11 cellular contexts compared by ENCODE assay signal in the genomic region with DNA sequence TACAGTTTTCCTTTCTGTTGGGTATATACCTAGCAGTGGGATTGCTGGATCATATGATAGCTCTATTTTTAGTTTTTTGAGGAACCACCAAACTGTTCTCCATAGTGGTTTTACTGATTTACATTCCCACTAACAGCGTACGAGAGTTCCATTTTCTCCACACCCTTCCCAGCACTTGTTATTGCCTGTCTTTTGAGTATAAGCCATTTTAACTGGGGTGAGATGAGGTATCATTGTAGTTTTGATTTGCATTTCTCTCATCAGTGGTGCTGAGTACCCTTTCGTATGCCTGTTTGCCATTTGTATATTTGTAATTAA. TPM values are rescaled to one million over a fixed set of nuclear protein-coding genes. Genes with fewer than 3 reads are reported as not detected.
DNase-seq lines count a peak whose midpoint lies in the region; ATAC-seq and TF ChIP-seq lines count a peak whose summit lies in the region.
"Had no signal": no experiment of that assay in that cellular context is flagged by ENCODE, and none has a peak within 500 bp of the region (broad histone marks: within the 10 kb centered on the region; RNA-seq: fewer than 3 reads in every experiment).

No MANE protein-coding gene starts in this region.

- 82% methylated on average over 3 of the region's 3 CpGs for whole genome bisulfite sequencing in suprapubic skin
- 91% methylated on average over 3 of the region's 3 CpGs for WGBS in prostate gland

- H2AFZ ChIP-seq in OCI-LY7 (ENCODE audit: low read length) = no peak overlapping the region

- DNase-seq in activated CD4-positive, alpha-beta T cell treated with anti-CD3 and anti-CD28 coated beads, Interleukin-2, amount 10 ng/mL, durations not matched to agents 7 days and 5 days = no peak
- no peak for DNase-seq in activated CD4-positive, alpha-beta T cell treated with anti-CD3 and anti-CD28 coated beads, Interleukin-2, amount 50 U/mL, for 1 hour
- DNase-seq in OCI-LY7 (ENCODE audit: low spot score) (no peak), suprapubic skin (ENCODE audit: low spot score in 2 of 2) (no peak), prostate gland (ENCODE audit: low spot score) (no peak)
- DNase-seq: ACHN; caudate nucleus; stimulated activated CD4-positive, alpha-beta T cell treated with anti-CD3 and anti-CD28 coated beads, Interleukin-12 subunit alpha, Interleukin-12 subunit beta, amount 100 ng/mL, for 4 hours had no signal

- H3K9me3 Mint-ChIP-seq in activated CD4-positive, alpha-beta T cell treated with anti-CD3 and anti-CD28 coated beads, Interleukin-2, amount 10 ng/mL, durations not matched to agents 7 days and 5 days = no peaks in the 10 kb centered on the region
- H3K9me3 Mint-ChIP-seq in dendritic cell treated with granulocyte-macrophage colony-stimulating factor and Interleukin-4, amounts not matched to agents 40 ng/mL and 50 ng/mL, for 4 days = no peaks in the 10 kb centered on the region

- H3K4me1 Mint-ChIP-seq in activated CD4-positive, alpha-beta T cell treated with anti-CD3 and anti-CD28 coated beads, Interleukin-2, amount 10 ng/mL, durations not matched to agents 7 days and 5 days = peaks cover 36% of the 10 kb centered on the region
- peaks cover 33% of the 10 kb centered on the region for H3K4me1 Mint-ChIP-seq in dendritic cell treated with granulocyte-macrophage colony-stimulating factor and Interleukin-4, amounts not matched to agents 40 ng/mL and 50 ng/mL, for 4 days (ENCODE audit: low read depth)

- intact Hi-C loops in OCI-LY7 (cut with micrococcal nuclease; ENCODE audit: unreplicated experiment) = loop anchor here (5.0 kb wide), 1 partner anchor 223 kb away; no protein-coding TSS in a partner anchor
- intact Hi-C loops in dendritic cell treated with granulocyte-macrophage colony-stimulating factor and Interleukin-4, amounts not matched to agents 40 ng/mL and 50 ng/mL, for 4 days (cut with micrococcal nuclease) = no loop called here
- intact Hi-C loops in prostate gland (cut with DNase I) = no loop called here

- CTCF ChIA-PET in activated CD4-positive, alpha-beta T cell treated with anti-CD3 and anti-CD28 coated beads, Interleukin-2, amount 10 ng/mL, durations not matched to agents 7 days and 5 days (lab: Charles Lee) = no interaction called here
- CTCF ChIA-PET in OCI-LY7 (lab: Charles Lee; ENCODE audit: unreplicated experiment) = no interaction called here

- H3K27ac ChIP-seq in OCI-LY7 (ENCODE audit: low read depth, low read length, poor library complexity, severe bottlenecking) (peak overlapping the region; percentile 97), suprapubic skin (peak overlapping the region; percentile 32), prostate gland (no peak overlapping the region)

- TF ChIP-seq POLR2A in suprapubic skin (IDR thresholded peaks at IDR 0.05) (no peak), prostate gland (IDR thresholded peaks at IDR 0.05) (no peak)

- H3K4me1 ChIP-seq in OCI-LY7 (ENCODE audit: insufficient read depth, low read length, poor library complexity, severe bottlenecking) = peaks cover 44% of the 10 kb centered on the region
- H3K4me1 ChIP-seq in suprapubic skin = peaks cover 12% of the 10 kb centered on the region
- H3K4me1 ChIP-seq in prostate gland (replicated peaks) = no peaks in the 10 kb centered on the region

- no peak for ATAC-seq in GM18498 (IDR thresholded peaks at IDR 0.05; ENCODE audit: unreplicated experiment)
- no peak for ATAC-seq in GM21528 (IDR thresholded peaks at IDR 0.05; ENCODE audit: low FRiP score, unreplicated experiment)

- H3K36me3 ChIP-seq in OCI-LY7 (ENCODE audit: insufficient read depth, low read length) (peaks cover 11% of the 10 kb centered on the region; the same call in 1 of the 2 replicates), suprapubic skin (no peaks in the 10 kb centered on the region), prostate gland (no peaks in the 10 kb centered on the region)

- no TSS peak for BruUV-seq in OCI-LY7 (replicated peaks; lab: Mats Ljungman, UMichigan)

- peaks cover 92% of the 10 kb centered on the region for H3K79me2 ChIP-seq in OCI-LY7 (ENCODE audit: insufficient read depth, low read depth, low read length)

- peak overlapping the region; percentile 99 for H3K27ac Mint-ChIP-seq in activated CD4-positive, alpha-beta T cell treated with anti-CD3 and anti-CD28 coated beads, Interleukin-2, amount 10 ng/mL, durations not matched to agents 7 days and 5 days
- peak overlapping the region; percentile 97 for H3K27ac Mint-ChIP-seq in dendritic cell treated with granulocyte-macrophage colony-stimulating factor and Interleukin-4, amounts not matched to agents 40 ng/mL and 50 ng/mL, for 4 days

- POLR2A ChIA-PET in activated CD4-positive, alpha-beta T cell treated with anti-CD3 and anti-CD28 coated beads, Interleukin-2, amount 10 ng/mL, durations not matched to agents 7 days and 5 days (lab: Charles Lee) = no interaction called here
- POLR2A ChIA-PET in OCI-LY7 (lab: Charles Lee) = interaction anchor here (0.9 kb wide), 1 partner anchor 187 kb away, joined by 4 read pairs; no protein-coding TSS in a partner anchor

- H3K27me3 ChIP-seq in suprapubic skin = no peaks in the 10 kb centered on the region
- H3K27me3 ChIP-seq in prostate gland (replicated peaks; ENCODE audit: insufficient read depth) = no peaks in the 10 kb centered on the region

- H3K9me2 ChIP-seq in OCI-LY7 (ENCODE audit: insufficient read depth, low read length) = no peaks in the 10 kb centered on the region

- H3K36me3 Mint-ChIP-seq in activated CD4-positive, alpha-beta T cell treated with anti-CD3 and anti-CD28 coated beads, Interleukin-2, amount 10 ng/mL, durations not matched to agents 7 days and 5 days (ENCODE audit: low read depth) = peaks cover 47% of the 10 kb centered on the region
- peaks cover 54% of the 10 kb centered on the region for H3K36me3 Mint-ChIP-seq in dendritic cell treated with granulocyte-macrophage colony-stimulating factor and Interleukin-4, amounts not matched to agents 40 ng/mL and 50 ng/mL, for 4 days (ENCODE audit: low read depth)

- peak overlapping the region; percentile 93 for H3K4me2 ChIP-seq in OCI-LY7 (ENCODE audit: low read length)

- H3K9me3 ChIP-seq in OCI-LY7 (ENCODE audit: low read length) (no peaks in the 10 kb centered on the region), suprapubic skin (no peaks in the 10 kb centered on the region), prostate gland (no peaks in the 10 kb centered on the region)

- H4K20me1 ChIP-seq in OCI-LY7 (ENCODE audit: insufficient read depth, low read length) = no peaks in the 10 kb centered on the region

- TF ChIP-seq CTCF in OCI-LY7 (conservative IDR thresholded peaks at IDR 0.05; ENCODE audit: low read length) = no peak
- TF ChIP-seq CTCF in suprapubic skin (IDR thresholded peaks at IDR 0.05) = no peak
- TF ChIP-seq CTCF in prostate gland (IDR thresholded peaks at IDR 0.05) = no peak

- peak overlapping the region; percentile 85 for H3K4me3 Mint-ChIP-seq in activated CD4-positive, alpha-beta T cell treated with anti-CD3 and anti-CD28 coated beads, Interleukin-2, amount 10 ng/mL, durations not matched to agents 7 days and 5 days
- peak overlapping the region; percentile 64 for H3K4me3 Mint-ChIP-seq in dendritic cell treated with granulocyte-macrophage colony-stimulating factor and Interleukin-4, amounts not matched to agents 40 ng/mL and 50 ng/mL, for 4 days

- no peaks in the 10 kb centered on the region for H3K27me3 Mint-ChIP-seq in activated CD4-positive, alpha-beta T cell treated with anti-CD3 and anti-CD28 coated beads, Interleukin-2, amount 10 ng/mL, durations not matched to agents 7 days and 5 days
- no peaks in the 10 kb centered on the region for H3K27me3 Mint-ChIP-seq in dendritic cell treated with granulocyte-macrophage colony-stimulating factor and Interleukin-4, amounts not matched to agents 40 ng/mL and 50 ng/mL, for 4 days

- peak overlapping the region; percentile 73 for H3K4me3 ChIP-seq in OCI-LY7 (ENCODE audit: low read depth, low read length, poor library complexity, severe bottlenecking)
- H3K4me3 ChIP-seq in suprapubic skin = no peak overlapping the region
- no peak overlapping the region for H3K4me3 ChIP-seq in prostate gland

- TF ChIP-seq EP300 in suprapubic skin (IDR thresholded peaks at IDR 0.05) = no peak

RNA-seq across cellular contexts. Expression of gene EVI2B, which starts 0.9 kb away (rescaled TPM):
- 100 to 1,000 TPM in 1 of 2 experiments, 10 to 100 TPM in 1; 74.9 to 102 TPM for total RNA-seq in activated CD4-positive, alpha-beta T cell treated with anti-CD3 and anti-CD28 coated beads, Interleukin-2, amount 10 ng/mL, durations not matched to agents 7 days and 5 days
- 14.5 and 17.4 TPM in 2 replicates for total RNA-seq in OCI-LY7 (2014; rRNA removed; shearing (Covaris generic))
- 71.0 and 85.1 TPM in 2 replicates for total RNA-seq in OCI-LY7 (2022)
- 1 to 10 TPM; 2.2 to 5.6 (median 3.7) TPM for total RNA-seq in suprapubic skin
- 1 to 10 TPM; 4.6 to 8.9 TPM for total RNA-seq in prostate gland

RNA-seq across cellular contexts. Expression of gene EVI2A, which starts 6.7 kb away (rescaled TPM):
- total RNA-seq in activated CD4-positive, alpha-beta T cell treated with anti-CD3 and anti-CD28 coated beads, Interleukin-2, amount 10 ng/mL, durations not matched to agents 7 days and 5 days = 10 to 100 TPM; 58.9 to 73.4 TPM
- total RNA-seq in OCI-LY7 (2014; rRNA removed; shearing (Covaris generic)) = 11.6 and 14.1 TPM in 2 replicates
- total RNA-seq in OCI-LY7 (2022) (28.1 and 31.3 TPM in 2 replicates), suprapubic skin (1 to 10 TPM; 1.2 to 3.3 (median 1.9) TPM), prostate gland (1 to 10 TPM; 2.6 to 4.9 TPM)

RNA-seq across cellular contexts. Expression of gene OMG, which starts 17.7 kb away (rescaled TPM):
- total RNA-seq in activated CD4-positive, alpha-beta T cell treated with anti-CD3 and anti-CD28 coated beads, Interleukin-2, amount 10 ng/mL, durations not matched to agents 7 days and 5 days = under 1 TPM; 0.44 to 0.62 TPM
- total RNA-seq in OCI-LY7 (2014; rRNA removed; shearing (Covaris generic)) = 0.32 and 0.46 TPM in 2 replicates
- total RNA-seq in OCI-LY7 (2022) = 1.4 TPM in 2 replicates
- total RNA-seq in suprapubic skin = not detected
- total RNA-seq in prostate gland = not detected

Comparison
In these comparisons a context has a peak if more than half of its experiments do, and no peak if none do; other contexts are left out.
1. H3K27ac ChIP-seq: peak in OCI-LY7 (single experiment) and suprapubic skin (single experiment); none in prostate gland (0 of 2).